25 cellular contexts compared by ENCODE assay signal in genomic region chr3:116777181-116777840, GRCh38.
DNase-seq lines count a peak whose midpoint lies in the region; ATAC-seq and TF ChIP-seq lines count a peak whose summit lies in the region.
"Had no signal": no experiment of that assay in that cellular context is flagged by ENCODE, and none has a peak within 500 bp of the region (broad histone marks: within the 10 kb centered on the region; RNA-seq: fewer than 3 reads in every experiment).

No MANE protein-coding gene starts in this region.

- in situ Hi-C loops in mammary epithelial cell (cut with MboI; ENCODE audit: low sequenced_read_pairs in 2 of 2) = no loop called here

- no peaks in the 10 kb centered on the region for H4K20me1 ChIP-seq in mammary epithelial cell (ENCODE audit: insufficient read depth, low read length)

- TF ChIP-seq CTCF in mammary epithelial cell (conservative IDR thresholded peaks at IDR 0.05 in 1 of 2, IDR thresholded peaks at IDR 0.05 in 1 of 2; ENCODE audit: extremely low read depth in 1 of 2, insufficient read depth in 1 of 2, low read depth in 1 of 2, low read length in 2 of 2) (no peak), breast epithelium (IDR thresholded peaks at IDR 0.05) (no peak)

- no peak overlapping the region for H3K4me2 ChIP-seq in mammary epithelial cell (ENCODE audit: insufficient read depth, low read depth, low read length)

- no peaks in the 10 kb centered on the region for H3K9me3 ChIP-seq in mammary epithelial cell (replicated peaks; ENCODE audit: insufficient read depth, low read length)
- no peaks in the 10 kb centered on the region for H3K9me3 ChIP-seq in breast epithelium
- H3K9me3 ChIP-seq: lower lobe of right lung, prostate gland had no signal

- no TSS peak for BruUV-seq in mammary epithelial cell (replicated peaks; lab: Mats Ljungman, UMichigan)

- no peak for TF ChIP-seq POLR2A in breast epithelium (IDR thresholded peaks at IDR 0.05)

- H3K9ac ChIP-seq in mammary epithelial cell (ENCODE audit: insufficient read depth, low read length) = no peak overlapping the region

- no peaks in the 10 kb centered on the region for H3K36me3 ChIP-seq in mammary epithelial cell (ENCODE audit: insufficient read depth, low read length)
- no peaks in the 10 kb centered on the region for H3K36me3 ChIP-seq in breast epithelium
- H3K36me3 ChIP-seq: lower lobe of right lung, prostate gland had no signal

- WGBS in mammary epithelial cell (ENCODE audit: low coverage, missing lambda C conversion rate) = 63% methylated on average over 5 of the region's 8 CpGs

- CTCF ChIA-PET in mammary epithelial cell (lab: Charles Lee; ENCODE audit: low non-redundant PET) = no interaction called here

- no peak overlapping the region for H3K27ac ChIP-seq in mammary epithelial cell (ENCODE audit: insufficient read depth, low read depth, low read length)
- H3K27ac ChIP-seq in breast epithelium = no peak overlapping the region
- H3K27ac ChIP-seq: lower lobe of right lung, prostate gland had no signal

- ATAC-seq in GM18498 (IDR thresholded peaks at IDR 0.05; ENCODE audit: unreplicated experiment) = no peak
- ATAC-seq: activated CD8-positive, alpha-beta T cell treated with anti-CD3 and anti-CD28 coated beads for 36 hours; K562; lower lobe of right lung had no signal

- H3K4me1 ChIP-seq in mammary epithelial cell (ENCODE audit: insufficient read depth, low read length) = no peaks in the 10 kb centered on the region
- H3K4me1 ChIP-seq in breast epithelium = no peaks in the 10 kb centered on the region
- H3K4me1 ChIP-seq: lower lobe of right lung, prostate gland had no signal

- intact Hi-C loops in mammary epithelial cell (cut with micrococcal nuclease) (no loop called here), breast epithelium (cut with DNase I; ENCODE audit: low total_unique reads) (no loop called here)

- H3K4me3 ChIP-seq in mammary epithelial cell (replicated peaks in 1 of 3; ENCODE audit: insufficient read depth in 1 of 3, low read depth in 2 of 3, low read length in 3 of 3) = no peak overlapping the region
- no peak overlapping the region for H3K4me3 ChIP-seq in breast epithelium
- H3K4me3 ChIP-seq: K562, lower lobe of right lung, prostate gland had no signal

- H3K79me2 ChIP-seq in mammary epithelial cell (ENCODE audit: insufficient read depth, low read length) = no peaks in the 10 kb centered on the region

- dilution Hi-C loops in mammary epithelial cell (cut with HindIII; ENCODE audit: low sequenced_read_pairs) = no loop called here

- peak; percentile 3 for DNase-seq in mammary epithelial cell
- no peak for DNase-seq in breast epithelium (ENCODE audit: low spot score in 2 of 2)
- peak; percentile 44 for DNase-seq in astrocyte of the hippocampus (ENCODE audit: low read depth, low spot score)
- peak; percentile 25 for DNase-seq in kidney glomerular epithelial cell (lab: John Stamatoyannopoulos, UW)
- peak; percentile 9 for DNase-seq in renal cortical epithelial cell (ENCODE audit: low read depth)
- DNase-seq in activated CD4-positive, alpha-beta T cell treated with anti-CD3 and anti-CD28 coated beads, Interleukin-2, amount 50 U/mL, for 4 hours = no peak
- no peak for DNase-seq in superior temporal gyrus (ENCODE audit: extremely low spot score)
- DNase-seq: 8988T; activated CD4-positive, alpha-beta T cell treated with anti-CD3 and anti-CD28 coated beads for 1 hour; activated CD8-positive, alpha-beta T cell treated with anti-CD3 and anti-CD28 coated beads for 36 hours; AML-193; anterior cingulate cortex; CD4-positive, alpha-beta T cell; HCEC 1CT; kidney; lower lobe of right lung; MM.1S; NCI-H1436; NCI-H748 treated with DMSO at 0.1 percent for 48 hours; nucleus accumbens; RPMI8226; stimulated activated naive CD4-positive, alpha-beta T cell treated with Interleukin-2 at 50 U/mL for 16 hours had no signal

- H2AFZ ChIP-seq in mammary epithelial cell (ENCODE audit: low read depth, low read length) = no peak overlapping the region

- H3K27me3 ChIP-seq in mammary epithelial cell (ENCODE audit: insufficient read depth, low read length) = no peaks in the 10 kb centered on the region
- H3K27me3 ChIP-seq in breast epithelium = no peaks in the 10 kb centered on the region

Comparison
In these comparisons a context has a peak if more than half of its experiments do, and no peak if none do; other contexts are left out.
1. DNase-seq: peak in mammary epithelial cell (single experiment), astrocyte of the hippocampus (single experiment), kidney glomerular epithelial cell (single experiment) and renal cortical epithelial cell (single experiment); none in breast epithelium (0 of 2), activated CD4-positive, alpha-beta T cell treated with anti-CD3 and anti-CD28 coated beads, Interleukin-2, amount 50 U/mL, for 4 hours (0 of 2) and superior temporal gyrus (single experiment).